Comparison of ENCODE assay signal across 13 cellular contexts in genomic region chr16:64417711-64418227, GRCh38.
DNase-seq lines count a peak whose midpoint lies in the region; ATAC-seq, FAIRE-seq and TF ChIP-seq lines count a peak whose summit lies in the region.
"Had no signal": no experiment of that assay in that cellular context is flagged by ENCODE, and none has a peak within 500 bp of the region (broad histone marks: within the 10 kb centered on the region; RNA-seq: fewer than 3 reads in every experiment).

No MANE protein-coding gene starts in this region.

- H3K4me3 Mint-ChIP-seq in astrocyte (ENCODE audit: unreplicated experiment): no peak overlapping the region
- no peak overlapping the region for H3K4me3 Mint-ChIP-seq in stimulated activated memory B cell treated with anti-CD40 and anti-IgM and Interleukin-4, amounts not matched to agents 10 μg/mL and 1 μg/mL and 100 μg/mL, for 72 hours
- H3K4me3 Mint-ChIP-seq in natural killer cell treated with Interleukin-12 subunit alpha and Interleukin-12 subunit beta and Interleukin-15 and Interleukin-18, amount 100 ng/mL, for 72 hours: no peak overlapping the region

- peaks cover 4% of the 10 kb centered on the region for H3K9me3 Mint-ChIP-seq in astrocyte (ENCODE audit: unreplicated experiment)
- peaks cover 12% of the 10 kb centered on the region for H3K9me3 Mint-ChIP-seq in stimulated activated memory B cell treated with anti-CD40 and anti-IgM and Interleukin-4, amounts not matched to agents 10 μg/mL and 1 μg/mL and 100 μg/mL, for 72 hours
- H3K9me3 Mint-ChIP-seq in natural killer cell treated with Interleukin-12 subunit alpha and Interleukin-12 subunit beta and Interleukin-15 and Interleukin-18, amount 100 ng/mL, for 72 hours: peaks cover 13% of the 10 kb centered on the region

- H3K36me3 ChIP-seq in GM23248 (ENCODE audit: low read depth) (no peaks in the 10 kb centered on the region), astrocyte (ENCODE audit: insufficient read depth, low read length) (no peaks in the 10 kb centered on the region), spleen (no peaks in the 10 kb centered on the region)

- peaks cover 34% of the 10 kb centered on the region for H3K4me1 Mint-ChIP-seq in astrocyte (ENCODE audit: low read depth, unreplicated experiment)
- no peaks in the 10 kb centered on the region for H3K4me1 Mint-ChIP-seq in stimulated activated memory B cell treated with anti-CD40 and anti-IgM and Interleukin-4, amounts not matched to agents 10 μg/mL and 1 μg/mL and 100 μg/mL, for 72 hours
- H3K4me1 Mint-ChIP-seq in natural killer cell treated with Interleukin-12 subunit alpha and Interleukin-12 subunit beta and Interleukin-15 and Interleukin-18, amount 100 ng/mL, for 72 hours (ENCODE audit: low read depth in 2 of 2): no peaks in the 10 kb centered on the region

- TF ChIP-seq POLR2A in spleen (IDR thresholded peaks at IDR 0.05): no peak

- 2 to 5% methylated on average over 1 of the region's 1 CpG for WGBS in GM23248 (ENCODE audit: low coverage in 1 of 2, low lambda C conversion rate in 2 of 2, missing lambda C conversion rate in 2 of 2), 2 experiments
- WGBS in spleen, 5 donors: 57 to 76% (median 68%) methylated on average over 1 of the region's 1 CpG

- H3K4me3 ChIP-seq in GM23248: no peak overlapping the region
- H3K4me3 ChIP-seq in astrocyte (ENCODE audit: insufficient read depth, low read depth, low read length): no peak overlapping the region
- H3K4me3 ChIP-seq in spleen: no peak overlapping the region
- H3K4me3 ChIP-seq: K562 had no signal

- H3K27me3 ChIP-seq in GM23248 (replicated peaks; ENCODE audit: insufficient read depth): no peaks in the 10 kb centered on the region
- no peaks in the 10 kb centered on the region for H3K27me3 ChIP-seq in astrocyte (ENCODE audit: insufficient read depth, low read length)
- H3K27me3 ChIP-seq in spleen (replicated peaks in 1 of 7): no peaks in the 10 kb centered on the region

- no peak for TF ChIP-seq CTCF in astrocyte (IDR thresholded peaks at IDR 0.05; ENCODE audit: insufficient read depth, low read depth, low read length)
- TF ChIP-seq CTCF in spleen (IDR thresholded peaks at IDR 0.05 in 8 of 11, conservative IDR thresholded peaks at IDR 0.05 in 3 of 11): no peak

- ATAC-seq in stimulated activated memory B cell treated with anti-CD40 and anti-IgM and Interleukin-4, amounts not matched to agents 10 μg/mL and 1 μg/mL and 100 μg/mL, for 72 hours: no peak
- ATAC-seq in GM19455 (IDR thresholded peaks at IDR 0.05; ENCODE audit: unreplicated experiment): no peak
- no peak for ATAC-seq in natural killer cell treated with Interleukin-12 subunit alpha and Interleukin-12 subunit beta and Interleukin-15 and Interleukin-18, amount 100 ng/mL, for 72 hours
- ATAC-seq: K562 had no signal

- peak; percentile 78 for FAIRE-seq in astrocyte (lab: Jason Lieb, UNC)
- FAIRE-seq: K562 had no signal

- H3K9me3 ChIP-seq in GM23248 (ENCODE audit: low read depth): no peaks in the 10 kb centered on the region
- no peaks in the 10 kb centered on the region for H3K9me3 ChIP-seq in astrocyte (ENCODE audit: insufficient read depth, low read depth, low read length)
- peaks cover 0 to 19% (median 5%) of the 10 kb centered on the region in 8 donors for H3K9me3 ChIP-seq in spleen

- H3K4me1 ChIP-seq in GM23248 (ENCODE audit: insufficient read depth): peaks cover 42% of the 10 kb centered on the region
- peaks cover 14% of the 10 kb centered on the region for H3K4me1 ChIP-seq in astrocyte (ENCODE audit: insufficient read depth, low read length)
- H3K4me1 ChIP-seq in spleen: peaks cover 0 to 8% (median 0%) of the 10 kb centered on the region in 6 donors

- H3K79me2 ChIP-seq in GM23248 (ENCODE audit: insufficient read depth) (no peaks in the 10 kb centered on the region), astrocyte (ENCODE audit: insufficient read depth, low read length) (no peaks in the 10 kb centered on the region)

- no peaks in the 10 kb centered on the region for H4K20me1 ChIP-seq in GM23248 (ENCODE audit: insufficient read depth)
- no peaks in the 10 kb centered on the region for H4K20me1 ChIP-seq in astrocyte (ENCODE audit: insufficient read depth, low read length)

- peaks cover 40% of the 10 kb centered on the region for H3F3A ChIP-seq in GM23248 (ENCODE audit: insufficient read depth)

- no peaks in the 10 kb centered on the region for H3K9me2 ChIP-seq in GM23248 (ENCODE audit: insufficient read depth)

- DNase-seq in GM23248 (peak; percentile 72), astrocyte (ENCODE audit: low read depth) (peak; percentile 95), glomerular visceral epithelial cell (ENCODE audit: extremely low spot score) (peak; percentile 2), spleen (no peak)
- no peak for DNase-seq in activated T-cell treated with anti-CD3 and anti-CD28 coated beads, Interleukin-2, amount 50 U/mL, for 1 hour
- no peak for DNase-seq in natural killer cell treated with Interleukin-12 subunit alpha and Interleukin-12 subunit beta and Interleukin-15 and Interleukin-18, amount 100 ng/mL, for 72 hours (ENCODE audit: low spot score)
- DNase-seq: activated naive CD4-positive, alpha-beta T cell treated with Interleukin-2 at 50 U/mL for 16 hours; cortex of kidney; NCI-H1694; NCI-H748 treated with DMSO at 0.1 percent for 48 hours had no signal

- H3K9ac ChIP-seq in GM23248 (no peak overlapping the region), astrocyte (ENCODE audit: low read length) (no peak overlapping the region)

- H2AFZ ChIP-seq in GM23248: peak overlapping the region; percentile 30; the same call in 1 of the 2 replicates
- peak overlapping the region; percentile 23 for H2AFZ ChIP-seq in astrocyte (ENCODE audit: low read depth, low read length)

- H3K27ac Mint-ChIP-seq in astrocyte (ENCODE audit: unreplicated experiment): peak overlapping the region; percentile 68
- H3K27ac Mint-ChIP-seq in stimulated activated memory B cell treated with anti-CD40 and anti-IgM and Interleukin-4, amounts not matched to agents 10 μg/mL and 1 μg/mL and 100 μg/mL, for 72 hours: no peak overlapping the region
- no peak overlapping the region for H3K27ac Mint-ChIP-seq in natural killer cell treated with Interleukin-12 subunit alpha and Interleukin-12 subunit beta and Interleukin-15 and Interleukin-18, amount 100 ng/mL, for 72 hours

- peak overlapping the region; percentile 62 for H3K4me2 ChIP-seq in GM23248 (ENCODE audit: unreplicated experiment)
- H3K4me2 ChIP-seq in astrocyte (ENCODE audit: low read length): peak overlapping the region; percentile 27

- in situ Hi-C loops in GM23248 (cut with MboI): no loop called here

- H3K27ac ChIP-seq in GM23248 (peak overlapping the region; percentile 70), astrocyte (ENCODE audit: low read depth, low read length) (peak overlapping the region; percentile 11), spleen (peak overlapping the region in 7 of 8 donors; percentile 4 to 64 (median 25))

- no peaks in the 10 kb centered on the region for H3K36me3 Mint-ChIP-seq in astrocyte (ENCODE audit: low read depth, unreplicated experiment)
- H3K36me3 Mint-ChIP-seq in stimulated activated memory B cell treated with anti-CD40 and anti-IgM and Interleukin-4, amounts not matched to agents 10 μg/mL and 1 μg/mL and 100 μg/mL, for 72 hours: no peaks in the 10 kb centered on the region
- H3K36me3 Mint-ChIP-seq in natural killer cell treated with Interleukin-12 subunit alpha and Interleukin-12 subunit beta and Interleukin-15 and Interleukin-18, amount 100 ng/mL, for 72 hours: no peaks in the 10 kb centered on the region

- intact Hi-C loops in spleen (cut with DNase I; ENCODE audit: low total_unique reads): no loop called here

- H3K27me3 Mint-ChIP-seq in astrocyte (ENCODE audit: low read depth, unreplicated experiment): no peaks in the 10 kb centered on the region
- H3K27me3 Mint-ChIP-seq in stimulated activated memory B cell treated with anti-CD40 and anti-IgM and Interleukin-4, amounts not matched to agents 10 μg/mL and 1 μg/mL and 100 μg/mL, for 72 hours: no peaks in the 10 kb centered on the region
- H3K27me3 Mint-ChIP-seq in natural killer cell treated with Interleukin-12 subunit alpha and Interleukin-12 subunit beta and Interleukin-15 and Interleukin-18, amount 100 ng/mL, for 72 hours: no peaks in the 10 kb centered on the region

Comparison
In these comparisons a context has a peak if more than half of its experiments do, and no peak if none do; other contexts are left out.
1. DNase-seq: peak in GM23248 (single experiment), astrocyte (single experiment) and glomerular visceral epithelial cell (single experiment); none in spleen (single experiment), activated T-cell treated with anti-CD3 and anti-CD28 coated beads, Interleukin-2, amount 50 U/mL, for 1 hour (single experiment) and natural killer cell treated with Interleukin-12 subunit alpha and Interleukin-12 subunit beta and Interleukin-15 and Interleukin-18, amount 100 ng/mL, for 72 hours (single experiment).
2. H3K27ac ChIP-seq: peak in every context shown above with its lines; median percentile 70 in GM23248; 25 in spleen; 11 in astrocyte.